In genomic region chr20:35104685-35105295, GRCh38 we compare ENCODE assay signal across 25 cellular contexts. TPM values are rescaled to one million over a fixed set of nuclear protein-coding genes. Genes with fewer than 3 reads are reported as not detected.
DNase-seq lines count a peak whose midpoint lies in the region; ATAC-seq and TF ChIP-seq lines count a peak whose summit lies in the region.
"Had no signal": no experiment of that assay in that cellular context is flagged by ENCODE, and none has a peak within 500 bp of the region (broad histone marks: within the 10 kb centered on the region; RNA-seq: fewer than 3 reads in every experiment).

No MANE protein-coding gene starts in this region.

- DNase-seq in NOMO-1 treated with DMSO at 0.1 percent for 48 hours (lab: John Stamatoyannopoulos, UW; ENCODE audit: unreplicated experiment) (peak; percentile 25), NOMO-1 treated with dmso at 0.1 percent for 144 hours (lab: John Stamatoyannopoulos, UW; ENCODE audit: unreplicated experiment) (no peak), MV-4-11 (lab: John Stamatoyannopoulos, UW) (peak; percentile 46), choroid plexus epithelial cell (ENCODE audit: low read depth) (peak; percentile 16), stromal cell of bone marrow (ENCODE audit: low read depth) (peak; percentile 49), substantia nigra (lab: John Stamatoyannopoulos, UW) (no peak), A673 (ENCODE audit: low spot score) (no peak)
- no peak for DNase-seq in stimulated activated naive B cell treated with anti-CD40 and anti-IgM and Interleukin-4, amounts not matched to agents 10 μg/mL and 1 μg/mL and 100 μg/mL, for 72 hours
- DNase-seq: 8988T; CD4-positive, CD25-positive, alpha-beta regulatory T cell; DMS153; DND-41; KG1; MM.1S; NCI-H1105; NCI-H1436 treated with DMSO at 0.1 percent for 48 hours; NCI-H187 treated with DMSO at 0.1 percent for 48 hours; NCI-H2107; NCI-H446; NCI-H524 treated with DMSO at 0.1 percent for 48 hours; NCI-H774; SHP77 had no signal

- intact Hi-C loops in A673 (cut with micrococcal nuclease; ENCODE audit: unreplicated experiment) = no loop called here

- H3K9me3 Mint-ChIP-seq in stimulated activated naive B cell treated with anti-CD40 and anti-IgM and Interleukin-4, amounts not matched to agents 10 μg/mL and 1 μg/mL and 100 μg/mL, for 72 hours = no peaks in the 10 kb centered on the region

- H3K4me1 Mint-ChIP-seq in stimulated activated naive B cell treated with anti-CD40 and anti-IgM and Interleukin-4, amounts not matched to agents 10 μg/mL and 1 μg/mL and 100 μg/mL, for 72 hours = peaks cover 5 to 7% of the 10 kb centered on the region in 2 donors
- H3K4me1 Mint-ChIP-seq: CD4-positive, CD25-positive, alpha-beta regulatory T cell had no signal

- no peaks in the 10 kb centered on the region for H3K4me1 ChIP-seq in A673 (ENCODE audit: insufficient read depth, low read length, poor library complexity, severe bottlenecking)
- H3K4me1 ChIP-seq: BLaER1 had no signal

- peaks cover 7 to 10% of the 10 kb centered on the region in 2 donors for H3K27me3 Mint-ChIP-seq in stimulated activated naive B cell treated with anti-CD40 and anti-IgM and Interleukin-4, amounts not matched to agents 10 μg/mL and 1 μg/mL and 100 μg/mL, for 72 hours

- H3K36me3 ChIP-seq in A673 (ENCODE audit: insufficient read depth, low read length, poor library complexity, severe bottlenecking) = no peaks in the 10 kb centered on the region
- H3K36me3 ChIP-seq: BLaER1 had no signal

- POLR2A ChIA-PET in A673 (lab: Charles Lee; ENCODE audit: low non-redundant PET) = no interaction called here

- H3K4me3 ChIP-seq in choroid plexus epithelial cell (ENCODE audit: low read depth, low read length) (no peak overlapping the region), A673 (ENCODE audit: low read depth, low read length, poor library complexity, severe bottlenecking) (no peak overlapping the region)
- H3K4me3 ChIP-seq: BLaER1 had no signal

- H3K9me3 ChIP-seq in A673 (ENCODE audit: low read depth, low read length, poor library complexity, severe bottlenecking) = no peaks in the 10 kb centered on the region
- H3K9me3 ChIP-seq: BLaER1 had no signal

- H3K4me3 Mint-ChIP-seq in stimulated activated naive B cell treated with anti-CD40 and anti-IgM and Interleukin-4, amounts not matched to agents 10 μg/mL and 1 μg/mL and 100 μg/mL, for 72 hours = no peak overlapping the region
- H3K4me3 Mint-ChIP-seq: CD4-positive, CD25-positive, alpha-beta regulatory T cell had no signal

- H3K36me3 Mint-ChIP-seq in stimulated activated naive B cell treated with anti-CD40 and anti-IgM and Interleukin-4, amounts not matched to agents 10 μg/mL and 1 μg/mL and 100 μg/mL, for 72 hours = peaks cover 0 to 3% of the 10 kb centered on the region in 2 donors
- H3K36me3 Mint-ChIP-seq: CD4-positive, CD25-positive, alpha-beta regulatory T cell had no signal

- no TSS peak for BruUV-seq in A673 (replicated peaks; lab: Mats Ljungman, UMichigan)

- no peak overlapping the region for H3K27ac Mint-ChIP-seq in stimulated activated naive B cell treated with anti-CD40 and anti-IgM and Interleukin-4, amounts not matched to agents 10 μg/mL and 1 μg/mL and 100 μg/mL, for 72 hours
- H3K27ac Mint-ChIP-seq: CD4-positive, CD25-positive, alpha-beta regulatory T cell had no signal

- CTCF ChIA-PET in A673 (lab: Charles Lee) = no interaction called here

- ATAC-seq in stimulated activated naive B cell treated with anti-CD40 and anti-IgM and Interleukin-4, amounts not matched to agents 10 μg/mL and 1 μg/mL and 100 μg/mL, for 72 hours (replicated peaks) = no peak
- ATAC-seq: Panc1 had no signal

- H3K27ac ChIP-seq in substantia nigra (ENCODE audit: low read depth, low read length, poor library complexity, severe bottlenecking) (no peak overlapping the region), A673 (ENCODE audit: low read depth, low read length, poor library complexity, severe bottlenecking) (no peak overlapping the region)
- H3K27ac ChIP-seq: BLaER1, RWPE1 had no signal

- TF ChIP-seq CTCF in choroid plexus epithelial cell (conservative IDR thresholded peaks at IDR 0.05; ENCODE audit: low read depth, low read length) = no peak
- TF ChIP-seq CTCF in A673 (conservative IDR thresholded peaks at IDR 0.05; ENCODE audit: low read depth, low read length) = no peak

- peaks cover 3% of the 10 kb centered on the region for H3K27me3 ChIP-seq in A673 (replicated peaks; ENCODE audit: insufficient read depth, low read depth, low read length, poor library complexity)
- H3K27me3 ChIP-seq: BLaER1 had no signal

RNA-seq across cellular contexts. Expression of gene TRPC4AP, which starts 12.2 kb away (rescaled TPM):
- 34.6 and 39.5 TPM in 2 replicates for total RNA-seq in A673 (2021)

RNA-seq across cellular contexts. Expression of gene EDEM2, which starts 42.3 kb away (rescaled TPM):
- total RNA-seq in A673 (2021) = 13.6 and 16.1 TPM in 2 replicates

Comparison
In these comparisons a context has a peak if more than half of its experiments do, and no peak if none do; other contexts are left out.
1. DNase-seq: peak in NOMO-1 treated with DMSO at 0.1 percent for 48 hours (single experiment), MV-4-11 (single experiment), choroid plexus epithelial cell (single experiment) and stromal cell of bone marrow (single experiment); none in NOMO-1 treated with dmso at 0.1 percent for 144 hours (single experiment), substantia nigra (0 of 49), A673 (single experiment) and stimulated activated naive B cell treated with anti-CD40 and anti-IgM and Interleukin-4, amounts not matched to agents 10 μg/mL and 1 μg/mL and 100 μg/mL, for 72 hours (single experiment).